Comparison of ENCODE assay signal across 8 cellular contexts in genomic region chr3:195259564-195260285, GRCh38. TPM values are rescaled to one million over a fixed set of nuclear protein-coding genes. Genes with fewer than 3 reads are reported as not detected.
DNase-seq lines count a peak whose midpoint lies in the region; ATAC-seq and TF ChIP-seq lines count a peak whose summit lies in the region.

No MANE protein-coding gene starts in this region.

- DNase-seq in GDM1 (lab: John Stamatoyannopoulos, UW) (peak; percentile 99), H4 (ENCODE audit: low spot score) (peak; percentile 93), LNCaP clone FGC (ENCODE audit: low read depth) (no peak), RWPE2 (ENCODE audit: low spot score) (peak; percentile 88), activated gamma-delta T cell treated with Interleukin-2 at 50 U/mL for 16 hours (peak; percentile 91), foreskin melanocyte (peak; percentile 66), substantia nigra (lab: John Stamatoyannopoulos, UW) (peak in 44 of 49 donors; percentile 21 to 93 (median 64))

- H3K4me1 ChIP-seq in RWPE2 (ENCODE audit: insufficient read depth, poor library complexity, severe bottlenecking) (peaks cover 8% of the 10 kb centered on the region), neutrophil (ENCODE audit: control insufficient read depth in 1 of 2, insufficient read depth in 1 of 2, low read depth in 1 of 2, low read length in 1 of 2) (peaks cover 64 to 66% of the 10 kb centered on the region in 2 experiments)

- peak; percentile 87 for TF ChIP-seq CTCF in LNCaP clone FGC (IDR thresholded peaks at IDR 0.05; ENCODE audit: control insufficient read depth, extremely low read depth, insufficient read depth)
- peak; percentile 98 for TF ChIP-seq CTCF in RWPE2 (IDR thresholded peaks at IDR 0.05; ENCODE audit: poor library complexity, severe bottlenecking)
- peak; percentile 86 for TF ChIP-seq CTCF in neutrophil (IDR thresholded peaks at IDR 0.05)

- H3K27me3 ChIP-seq in RWPE2 (ENCODE audit: insufficient read depth, poor library complexity, severe bottlenecking), result no peaks in the 10 kb centered on the region
- no peaks in the 10 kb centered on the region for H3K27me3 ChIP-seq in neutrophil

- peak overlapping the region; percentile 55 for H3K27ac ChIP-seq in RWPE2 (ENCODE audit: poor library complexity, severe bottlenecking)
- peak overlapping the region; percentile 97 for H3K27ac ChIP-seq in neutrophil
- peak overlapping the region; percentile 59 for H3K27ac ChIP-seq in substantia nigra (ENCODE audit: low read depth, low read length, poor library complexity, severe bottlenecking)

- H3K4me3 ChIP-seq in LNCaP clone FGC (ENCODE audit: low read depth, low read length) (peak overlapping the region; percentile 64), RWPE2 (ENCODE audit: severe bottlenecking) (peak overlapping the region; percentile 42), neutrophil (ENCODE audit: low read depth in 1 of 2, low read length in 1 of 2) (peak overlapping the region; percentile 88 to 96)

- peak; percentile 65 for ATAC-seq in RWPE2 (ENCODE audit: low read depth)

- no peaks in the 10 kb centered on the region for H3K36me3 ChIP-seq in RWPE2 (ENCODE audit: low read depth)
- no peaks in the 10 kb centered on the region for H3K36me3 ChIP-seq in neutrophil

- no peaks in the 10 kb centered on the region for H3K9me3 ChIP-seq in RWPE2 (ENCODE audit: severe bottlenecking)
- no peaks in the 10 kb centered on the region for H3K9me3 ChIP-seq in neutrophil

RNA-seq across cellular contexts. Expression of gene XXYLT1, which starts 11.2 kb away (rescaled TPM):
- 35.7 and 52.3 TPM in 2 replicates for total RNA-seq in H4 (2014; rRNA removed; shearing (Covaris generic))

Comparison
In these comparisons a context has a peak if more than half of its experiments do, and no peak if none do; other contexts are left out.
1. H3K4me3 ChIP-seq: peak in every context shown above with its lines; median percentile 92 in neutrophil; 64 in LNCaP clone FGC; 42 in RWPE2.